Comparison of ENCODE assay signal across 16 cellular contexts in genomic region chrX:31546130-31546529, GRCh38.
A peak's percentile ranks its signal among the peaks of the same experiment; 100 is the strongest.
DNase-seq lines count a peak whose midpoint lies in the region; ATAC-seq and TF ChIP-seq lines count a peak whose summit lies in the region.
"Had no signal": no experiment of that assay in that cellular context is flagged by ENCODE, and none has a peak within 500 bp of the region (broad histone marks: within the 10 kb centered on the region; RNA-seq: fewer than 3 reads in every experiment).

No MANE protein-coding gene starts in this region.

- CTCF ChIA-PET in HEK293T (lab: Yijun Ruan, JAX) = no interaction called here
- CTCF ChIA-PET in activated CD4-positive, alpha-beta memory T cell treated with anti-CD3 and anti-CD28 coated beads, Interleukin-2, amount 10 ng/mL, durations not matched to agents 7 days and 5 days (lab: Charles Lee) = no interaction called here

- no peak overlapping the region for H3K9ac ChIP-seq in HUES48 (ENCODE audit: low read depth, low read length)

- H3K4me1 ChIP-seq in HUES48 (ENCODE audit: control insufficient read depth, insufficient read depth, low read length) = peaks cover 5% of the 10 kb centered on the region; the same call in 1 of the 2 replicates
- H3K4me1 ChIP-seq: uterus had no signal

- H3K4me3 ChIP-seq in HUES48 (ENCODE audit: low read depth, low read length) (no peak overlapping the region), brain microvascular endothelial cell (ENCODE audit: low read depth, low read length) (no peak overlapping the region)
- H3K4me3 ChIP-seq: GM12878, uterus had no signal

- H3K9me3 ChIP-seq in HUES48 (ENCODE audit: control insufficient read depth, insufficient read depth, low read length) = no peaks in the 10 kb centered on the region
- H3K9me3 ChIP-seq: uterus had no signal

- no peaks in the 10 kb centered on the region for H3K27me3 Mint-ChIP-seq in activated T-cell treated with anti-CD3 and anti-CD28 coated beads, Interleukin-2, amount 50 U/mL, for 4 hours (ENCODE audit: low read depth)
- H3K27me3 Mint-ChIP-seq in activated CD4-positive, alpha-beta memory T cell treated with anti-CD3 and anti-CD28 coated beads, Interleukin-2, amount 10 ng/mL, durations not matched to agents 7 days and 5 days = no peaks in the 10 kb centered on the region

- no peaks in the 10 kb centered on the region for H3K9me3 Mint-ChIP-seq in activated T-cell treated with anti-CD3 and anti-CD28 coated beads, Interleukin-2, amount 50 U/mL, for 4 hours
- no peaks in the 10 kb centered on the region for H3K9me3 Mint-ChIP-seq in activated CD4-positive, alpha-beta memory T cell treated with anti-CD3 and anti-CD28 coated beads, Interleukin-2, amount 10 ng/mL, durations not matched to agents 7 days and 5 days

- DNase-seq in AG08395 (ENCODE audit: low spot score) (peak; percentile 76), brain microvascular endothelial cell (peak; percentile 78), kidney tubule cell (ENCODE audit: low spot score) (peak; percentile 71), KBM-7 (no peak), HEK293T (ENCODE audit: extremely low spot score) (no peak)
- no peak for DNase-seq in activated T-cell treated with anti-CD3 and anti-CD28 coated beads, Interleukin-2, amount 50 U/mL, for 4 hours
- DNase-seq in activated CD4-positive, alpha-beta memory T cell treated with anti-CD3 and anti-CD28 coated beads, Interleukin-2, amount 10 ng/mL, durations not matched to agents 7 days and 5 days = no peak
- DNase-seq: activated effector memory CD4-positive, alpha-beta T cell treated with Interleukin-2 at 50 U/mL for 16 hours; effector memory CD4-positive, alpha-beta T cell; NCI-H1092 treated with DMSO at 0.1 percent for 48 hours; OCI-M1; uterus had no signal

- H3K27ac Mint-ChIP-seq in activated CD4-positive, alpha-beta memory T cell treated with anti-CD3 and anti-CD28 coated beads, Interleukin-2, amount 10 ng/mL, durations not matched to agents 7 days and 5 days = no peak overlapping the region

- in situ Hi-C loops in brain microvascular endothelial cell (cut with HindIII; ENCODE audit: low pct_ligation_motif_present, low sequenced_read_pairs) = no loop called here
- in situ Hi-C loops in KBM-7 (cut with MboI; ENCODE audit: low pct_unique_long_range_greater_than_20kb, low sequenced_read_pairs) = no loop called here

- H3K36me3 ChIP-seq in HUES48 (ENCODE audit: control insufficient read depth, insufficient read depth, low read length) (no peaks in the 10 kb centered on the region), brain microvascular endothelial cell (replicated peaks) (no peaks in the 10 kb centered on the region)
- H3K36me3 ChIP-seq: uterus had no signal

- TF ChIP-seq CTCF in brain microvascular endothelial cell (IDR thresholded peaks at IDR 0.05; ENCODE audit: low read depth, low read length, missing control alignments) = no peak

- ATAC-seq in activated T-cell treated with anti-CD3 and anti-CD28 coated beads, Interleukin-2, amount 50 U/mL, for 4 hours = no peak
- ATAC-seq: GM12878 had no signal

- H3K27me3 ChIP-seq in HUES48 (ENCODE audit: control insufficient read depth, insufficient read depth, low read length) (no peaks in the 10 kb centered on the region), brain microvascular endothelial cell (replicated peaks) (no peaks in the 10 kb centered on the region)
- H3K27me3 ChIP-seq: uterus had no signal

- H3K4me1 Mint-ChIP-seq in activated T-cell treated with anti-CD3 and anti-CD28 coated beads, Interleukin-2, amount 50 U/mL, for 4 hours (ENCODE audit: low read depth) = no peaks in the 10 kb centered on the region
- no peaks in the 10 kb centered on the region for H3K4me1 Mint-ChIP-seq in activated CD4-positive, alpha-beta memory T cell treated with anti-CD3 and anti-CD28 coated beads, Interleukin-2, amount 10 ng/mL, durations not matched to agents 7 days and 5 days
- H3K4me1 Mint-ChIP-seq: CD14-positive monocyte had no signal

- no peaks in the 10 kb centered on the region for H3K36me3 Mint-ChIP-seq in activated T-cell treated with anti-CD3 and anti-CD28 coated beads, Interleukin-2, amount 50 U/mL, for 4 hours (ENCODE audit: insufficient read depth)
- H3K36me3 Mint-ChIP-seq in activated CD4-positive, alpha-beta memory T cell treated with anti-CD3 and anti-CD28 coated beads, Interleukin-2, amount 10 ng/mL, durations not matched to agents 7 days and 5 days (ENCODE audit: low read depth) = no peaks in the 10 kb centered on the region
- H3K36me3 Mint-ChIP-seq: CD14-positive monocyte had no signal

- POLR2A ChIA-PET in HEK293T (lab: Yijun Ruan, JAX) = no interaction called here
- POLR2A ChIA-PET in activated CD4-positive, alpha-beta memory T cell treated with anti-CD3 and anti-CD28 coated beads, Interleukin-2, amount 10 ng/mL, durations not matched to agents 7 days and 5 days (lab: Charles Lee) = no interaction called here

- H3K27ac ChIP-seq in HUES48 (ENCODE audit: low read depth, low read length) = peak overlapping the region; percentile 0
- peak overlapping the region; percentile 68 for H3K27ac ChIP-seq in brain microvascular endothelial cell
- H3K27ac ChIP-seq: uterus, VCaP had no signal

- no peak overlapping the region for H3K4me3 Mint-ChIP-seq in activated T-cell treated with anti-CD3 and anti-CD28 coated beads, Interleukin-2, amount 50 U/mL, for 4 hours
- H3K4me3 Mint-ChIP-seq in activated CD4-positive, alpha-beta memory T cell treated with anti-CD3 and anti-CD28 coated beads, Interleukin-2, amount 10 ng/mL, durations not matched to agents 7 days and 5 days = no peak overlapping the region
- H3K4me3 Mint-ChIP-seq: CD14-positive monocyte had no signal

TF ChIP-seq in HEK293T, 16 proteins besides CTCF, POLR2A, EP300 and RAD21:
- TF ChIP-seq FOXK2 (IDR thresholded peaks at IDR 0.05) (no peak), FOXA1 (IDR thresholded peaks at IDR 0.05) (no peak), FOXM1 (IDR thresholded peaks at IDR 0.05; ENCODE audit: borderline replicate concordance) (no peak), HDGF (IDR thresholded peaks at IDR 0.05; ENCODE audit: borderline replicate concordance) (no peak), ARNT (IDR thresholded peaks at IDR 0.05) (no peak), ELF4 (IDR thresholded peaks at IDR 0.05) (no peak)

Comparison
In these comparisons a context has a peak if more than half of its experiments do, and no peak if none do; other contexts are left out.
1. DNase-seq: peak in AG08395 (single experiment), brain microvascular endothelial cell (single experiment) and kidney tubule cell (single experiment); none in KBM-7 (single experiment), activated T-cell treated with anti-CD3 and anti-CD28 coated beads, Interleukin-2, amount 50 U/mL, for 4 hours (single experiment), HEK293T (single experiment) and activated CD4-positive, alpha-beta memory T cell treated with anti-CD3 and anti-CD28 coated beads, Interleukin-2, amount 10 ng/mL, durations not matched to agents 7 days and 5 days (single experiment).